ENCODE assay signal across 1 cellular context in the genomic region with DNA sequence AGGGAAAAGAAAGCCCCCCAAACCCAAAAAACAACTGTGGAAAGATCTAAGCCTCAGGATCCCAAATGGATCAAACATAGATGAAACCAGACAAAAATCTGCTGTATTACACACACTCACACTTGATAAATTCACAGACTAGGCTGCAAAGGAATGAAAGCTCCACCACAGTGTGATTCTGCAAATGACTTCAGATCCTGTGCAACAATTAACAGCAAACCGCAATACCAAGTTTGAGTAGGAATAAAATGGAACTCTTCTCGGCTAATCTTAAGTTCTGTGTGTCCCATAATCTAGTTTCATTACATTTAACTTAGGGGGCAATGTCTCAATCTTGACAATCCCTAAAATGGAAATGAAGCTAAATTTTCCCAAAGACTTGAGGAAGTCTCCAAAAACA.
TF ChIP-seq lines count a peak whose summit lies in the region.

No MANE protein-coding gene starts in this region.

TF ChIP-seq in WTC11, 78 proteins besides CTCF, POLR2A, EP300 and RAD21 (continued from another document):
- TF ChIP-seq, protein P1, sequence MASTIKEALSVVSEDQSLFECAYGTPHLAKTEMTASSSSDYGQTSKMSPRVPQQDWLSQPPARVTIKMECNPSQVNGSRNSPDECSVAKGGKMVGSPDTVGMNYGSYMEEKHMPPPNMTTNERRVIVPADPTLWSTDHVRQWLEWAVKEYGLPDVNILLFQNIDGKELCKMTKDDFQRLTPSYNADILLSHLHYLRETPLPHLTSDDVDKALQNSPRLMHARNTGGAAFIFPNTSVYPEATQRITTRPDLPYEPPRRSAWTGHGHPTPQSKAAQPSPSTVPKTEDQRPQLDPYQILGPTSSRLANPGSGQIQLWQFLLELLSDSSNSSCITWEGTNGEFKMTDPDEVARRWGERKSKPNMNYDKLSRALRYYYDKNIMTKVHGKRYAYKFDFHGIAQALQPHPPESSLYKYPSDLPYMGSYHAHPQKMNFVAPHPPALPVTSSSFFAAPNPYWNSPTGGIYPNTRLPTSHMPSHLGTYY (CRISPR knock-in tag; IDR thresholded peaks at IDR 0.05) = no peak
- TF ChIP-seq ZNF671 (CRISPR knock-in tag; IDR thresholded peaks at IDR 0.05) (no peak), ZNF317 (CRISPR knock-in tag; IDR thresholded peaks at IDR 0.05; ENCODE audit: borderline replicate concordance, low read depth) (no peak), NFYB (CRISPR knock-in tag; conservative IDR thresholded peaks at IDR 0.05; ENCODE audit: low read depth) (no peak), HMGA2 (CRISPR knock-in tag; IDR thresholded peaks at IDR 0.05) (no peak), JAZF1 (CRISPR knock-in tag; IDR thresholded peaks at IDR 0.05) (no peak)
- TF ChIP-seq, protein P2, sequence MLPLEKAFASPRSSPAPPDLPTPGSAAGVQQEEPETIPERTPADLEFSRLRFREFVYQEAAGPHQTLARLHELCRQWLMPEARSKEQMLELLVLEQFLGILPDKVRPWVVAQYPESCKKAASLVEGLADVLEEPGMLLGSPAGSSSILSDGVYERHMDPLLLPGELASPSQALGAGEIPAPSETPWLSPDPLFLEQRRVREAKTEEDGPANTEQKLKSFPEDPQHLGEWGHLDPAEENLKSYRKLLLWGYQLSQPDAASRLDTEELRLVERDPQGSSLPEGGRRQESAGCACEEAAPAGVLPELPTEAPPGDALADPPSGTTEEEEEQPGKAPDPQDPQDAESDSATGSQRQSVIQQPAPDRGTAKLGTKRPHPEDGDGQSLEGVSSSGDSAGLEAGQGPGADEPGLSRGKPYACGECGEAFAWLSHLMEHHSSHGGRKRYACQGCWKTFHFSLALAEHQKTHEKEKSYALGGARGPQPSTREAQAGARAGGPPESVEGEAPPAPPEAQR (CRISPR knock-in tag; IDR thresholded peaks at IDR 0.05) = no peak
- TF ChIP-seq, protein P3, sequence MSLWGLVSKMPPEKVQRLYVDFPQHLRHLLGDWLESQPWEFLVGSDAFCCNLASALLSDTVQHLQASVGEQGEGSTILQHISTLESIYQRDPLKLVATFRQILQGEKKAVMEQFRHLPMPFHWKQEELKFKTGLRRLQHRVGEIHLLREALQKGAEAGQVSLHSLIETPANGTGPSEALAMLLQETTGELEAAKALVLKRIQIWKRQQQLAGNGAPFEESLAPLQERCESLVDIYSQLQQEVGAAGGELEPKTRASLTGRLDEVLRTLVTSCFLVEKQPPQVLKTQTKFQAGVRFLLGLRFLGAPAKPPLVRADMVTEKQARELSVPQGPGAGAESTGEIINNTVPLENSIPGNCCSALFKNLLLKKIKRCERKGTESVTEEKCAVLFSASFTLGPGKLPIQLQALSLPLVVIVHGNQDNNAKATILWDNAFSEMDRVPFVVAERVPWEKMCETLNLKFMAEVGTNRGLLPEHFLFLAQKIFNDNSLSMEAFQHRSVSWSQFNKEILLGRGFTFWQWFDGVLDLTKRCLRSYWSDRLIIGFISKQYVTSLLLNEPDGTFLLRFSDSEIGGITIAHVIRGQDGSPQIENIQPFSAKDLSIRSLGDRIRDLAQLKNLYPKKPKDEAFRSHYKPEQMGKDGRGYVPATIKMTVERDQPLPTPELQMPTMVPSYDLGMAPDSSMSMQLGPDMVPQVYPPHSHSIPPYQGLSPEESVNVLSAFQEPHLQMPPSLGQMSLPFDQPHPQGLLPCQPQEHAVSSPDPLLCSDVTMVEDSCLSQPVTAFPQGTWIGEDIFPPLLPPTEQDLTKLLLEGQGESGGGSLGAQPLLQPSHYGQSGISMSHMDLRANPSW (CRISPR knock-in tag; conservative IDR thresholded peaks at IDR 0.05; ENCODE audit: low read depth) = no peak
- TF ChIP-seq, protein P4, sequence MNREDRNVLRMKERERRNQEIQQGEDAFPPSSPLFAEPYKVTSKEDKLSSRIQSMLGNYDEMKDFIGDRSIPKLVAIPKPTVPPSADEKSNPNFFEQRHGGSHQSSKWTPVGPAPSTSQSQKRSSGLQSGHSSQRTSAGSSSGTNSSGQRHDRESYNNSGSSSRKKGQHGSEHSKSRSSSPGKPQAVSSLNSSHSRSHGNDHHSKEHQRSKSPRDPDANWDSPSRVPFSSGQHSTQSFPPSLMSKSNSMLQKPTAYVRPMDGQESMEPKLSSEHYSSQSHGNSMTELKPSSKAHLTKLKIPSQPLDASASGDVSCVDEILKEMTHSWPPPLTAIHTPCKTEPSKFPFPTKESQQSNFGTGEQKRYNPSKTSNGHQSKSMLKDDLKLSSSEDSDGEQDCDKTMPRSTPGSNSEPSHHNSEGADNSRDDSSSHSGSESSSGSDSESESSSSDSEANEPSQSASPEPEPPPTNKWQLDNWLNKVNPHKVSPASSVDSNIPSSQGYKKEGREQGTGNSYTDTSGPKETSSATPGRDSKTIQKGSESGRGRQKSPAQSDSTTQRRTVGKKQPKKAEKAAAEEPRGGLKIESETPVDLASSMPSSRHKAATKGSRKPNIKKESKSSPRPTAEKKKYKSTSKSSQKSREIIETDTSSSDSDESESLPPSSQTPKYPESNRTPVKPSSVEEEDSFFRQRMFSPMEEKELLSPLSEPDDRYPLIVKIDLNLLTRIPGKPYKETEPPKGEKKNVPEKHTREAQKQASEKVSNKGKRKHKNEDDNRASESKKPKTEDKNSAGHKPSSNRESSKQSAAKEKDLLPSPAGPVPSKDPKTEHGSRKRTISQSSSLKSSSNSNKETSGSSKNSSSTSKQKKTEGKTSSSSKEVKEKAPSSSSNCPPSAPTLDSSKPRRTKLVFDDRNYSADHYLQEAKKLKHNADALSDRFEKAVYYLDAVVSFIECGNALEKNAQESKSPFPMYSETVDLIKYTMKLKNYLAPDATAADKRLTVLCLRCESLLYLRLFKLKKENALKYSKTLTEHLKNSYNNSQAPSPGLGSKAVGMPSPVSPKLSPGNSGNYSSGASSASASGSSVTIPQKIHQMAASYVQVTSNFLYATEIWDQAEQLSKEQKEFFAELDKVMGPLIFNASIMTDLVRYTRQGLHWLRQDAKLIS (CRISPR knock-in tag; IDR thresholded peaks at IDR 0.05; ENCODE audit: borderline replicate concordance) = no peak
